Comparison of ENCODE assay signal across 31 cellular contexts in the genomic region with DNA sequence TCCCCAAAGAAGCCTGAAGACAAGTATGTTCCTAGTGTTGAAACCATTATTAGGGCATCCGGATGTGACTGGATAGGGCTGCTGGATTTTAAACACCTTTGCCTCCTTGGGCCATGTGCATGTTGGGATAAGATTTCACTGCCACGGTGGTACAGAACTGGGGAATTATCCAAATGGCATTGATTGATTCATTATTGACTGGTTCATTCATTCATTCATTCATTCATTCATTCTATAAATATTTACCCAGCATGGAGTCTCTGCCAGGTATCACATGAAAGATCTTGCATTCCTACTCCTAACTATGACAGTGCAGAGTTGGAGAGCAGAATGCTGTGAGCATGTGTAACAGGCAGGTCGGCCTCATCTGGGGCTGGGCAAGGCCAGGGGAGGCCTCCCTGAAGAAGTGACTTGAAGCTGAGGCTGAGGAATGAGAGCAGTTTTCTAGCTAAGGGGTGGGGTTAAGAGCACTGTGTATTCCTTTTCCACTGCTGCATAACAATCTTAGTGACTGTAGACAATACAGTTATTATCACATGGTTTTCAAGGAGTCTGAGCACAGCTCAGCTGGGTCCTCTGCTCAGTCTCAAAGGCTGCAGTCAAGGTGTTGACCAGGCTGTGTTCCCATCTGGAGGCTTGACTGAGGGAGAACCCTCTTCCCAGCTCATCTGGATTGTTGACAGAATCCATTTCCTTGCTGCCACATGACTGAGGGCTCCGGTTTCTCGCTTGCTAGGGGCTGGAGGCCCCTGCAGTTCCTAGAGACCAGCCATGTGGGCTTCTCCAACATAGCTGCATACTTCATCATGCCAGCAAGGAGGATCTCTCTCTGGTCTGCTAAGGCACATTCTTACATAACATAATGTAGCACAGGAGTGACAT. TPM values are rescaled to one million over a fixed set of nuclear protein-coding genes. Genes with fewer than 3 reads are reported as not detected.
"Had no signal": no experiment of that assay in that cellular context is flagged by ENCODE, and none has a peak within 500 bp of the region (broad histone marks: within the 10 kb centered on the region; RNA-seq: fewer than 3 reads in every experiment).

No MANE protein-coding gene starts in this region.

- DNase-seq: activated CD4-positive, alpha-beta T cell treated with anti-CD3 and anti-CD28 coated beads for 48 hours; activated CD4-positive, alpha-beta T cell treated with anti-CD3 and anti-CD28 coated beads, Interleukin-2, amount 50 U/mL, for 48 hours; activated CD8-positive, alpha-beta memory T cell treated with anti-CD3 and anti-CD28 coated beads, Interleukin-2, amount 50 U/mL, for 4 hours; activated effector memory CD4-positive, alpha-beta T cell treated with anti-CD3 and anti-CD28 coated beads, Interleukin-2, amount 50 U/mL, for 16 hours; activated naive CD4-positive, alpha-beta T cell treated with anti-CD3 and anti-CD28 coated beads for 36 hours; activated T-cell treated with anti-CD3 and anti-CD28 coated beads, Interleukin-2, amount 50 U/mL, for 1 hour; colonic mucosa; effector memory CD4-positive, alpha-beta T cell; gastrocnemius medialis; glutamatergic neuron; left cardiac atrium; left ventricle myocardium superior; naive thymus-derived CD4-positive, alpha-beta T cell; occipital lobe; stimulated activated naive CD4-positive, alpha-beta T cell treated with Interleukin-2 at 50 U/mL for 16 hours; T-helper 9 cell; testis; transverse colon; uterus; WERI-Rb-1 had no signal

- H3K4me3 ChIP-seq: colonic mucosa, dorsolateral prefrontal cortex, gastrocnemius medialis, right atrium auricular region, spleen, testis, transverse colon, uterus had no signal

- H3K4me1 Mint-ChIP-seq: central memory CD8-positive, alpha-beta T cell; naive thymus-derived CD4-positive, alpha-beta T cell had no signal

- H2AFZ ChIP-seq: parathyroid adenoma had no signal

- H3K27me3 ChIP-seq: colonic mucosa, dorsolateral prefrontal cortex, gastrocnemius medialis, right atrium auricular region, spleen, testis, transverse colon, uterus had no signal

- H3K27ac Mint-ChIP-seq: activated naive CD4-positive, alpha-beta T cell treated with anti-CD3 and anti-CD28 coated beads for 36 hours; activated T-helper 1 cell treated with anti-CD3 and anti-CD28 coated beads, Interleukin-12 subunit alpha, Interleukin-12 subunit beta, Interleukin-2, Interleukin-4 antibody, amounts not matched to agents 30 ng/mL and 10 ng/mL and 1 ng/mL, durations not matched to agents 14 hours and 24 hours and 36 hours; mesothelial cell of epicardium; naive thymus-derived CD4-positive, alpha-beta T cell; T-helper 1 cell treated with Interleukin-12 subunit alpha and Interleukin-12 subunit beta and Interleukin-4 antibody, amounts not matched to agents 30 μg/mL and 1 μg/mL, for 36 hours had no signal

- H3K9me3 Mint-ChIP-seq: activated naive CD4-positive, alpha-beta T cell treated with anti-CD3 and anti-CD28 coated beads for 36 hours; activated T-helper 1 cell treated with anti-CD3 and anti-CD28 coated beads, Interleukin-12 subunit alpha, Interleukin-12 subunit beta, Interleukin-2, Interleukin-4 antibody, amounts not matched to agents 30 ng/mL and 10 ng/mL and 1 ng/mL, durations not matched to agents 14 hours and 24 hours and 36 hours; central memory CD8-positive, alpha-beta T cell; mesothelial cell of epicardium; naive thymus-derived CD4-positive, alpha-beta T cell; neural crest cell; T-helper 1 cell treated with Interleukin-12 subunit alpha and Interleukin-12 subunit beta and Interleukin-4 antibody, amounts not matched to agents 30 μg/mL and 1 μg/mL, for 36 hours had no signal

- H3K9me3 ChIP-seq: colonic mucosa, gastrocnemius medialis, right atrium auricular region, spleen, testis, transverse colon, uterus had no signal

- H3K27ac ChIP-seq: colonic mucosa, dorsolateral prefrontal cortex, gastrocnemius medialis, parathyroid adenoma, right atrium auricular region, spleen, testis, transverse colon, uterus, WERI-Rb-1 had no signal

- H3K4me1 ChIP-seq: colonic mucosa, gastrocnemius medialis, parathyroid adenoma, right atrium auricular region, spleen, testis, transverse colon, uterus had no signal

- H3K36me3 Mint-ChIP-seq: mesothelial cell of epicardium; naive thymus-derived CD4-positive, alpha-beta T cell had no signal

- ATAC-seq: activated CD4-positive, CD25-positive, alpha-beta regulatory T cell treated with anti-CD3 and anti-CD28 coated beads, Interleukin-2, amount 50 U/mL, for 24 hours; gastrocnemius medialis; left cardiac atrium; left ventricle myocardium superior; naive thymus-derived CD4-positive, alpha-beta T cell had no signal

- H3K4me3 Mint-ChIP-seq: activated naive CD4-positive, alpha-beta T cell treated with anti-CD3 and anti-CD28 coated beads for 36 hours; activated T-helper 1 cell treated with anti-CD3 and anti-CD28 coated beads, Interleukin-12 subunit alpha, Interleukin-12 subunit beta, Interleukin-2, Interleukin-4 antibody, amounts not matched to agents 30 ng/mL and 10 ng/mL and 1 ng/mL, durations not matched to agents 14 hours and 24 hours and 36 hours; central memory CD8-positive, alpha-beta T cell; mesothelial cell of epicardium; naive thymus-derived CD4-positive, alpha-beta T cell; neural crest cell; T-helper 1 cell treated with Interleukin-12 subunit alpha and Interleukin-12 subunit beta and Interleukin-4 antibody, amounts not matched to agents 30 μg/mL and 1 μg/mL, for 36 hours had no signal

- H3K36me3 ChIP-seq: colonic mucosa, gastrocnemius medialis, right atrium auricular region, spleen, transverse colon, uterus, WERI-Rb-1 had no signal

- H3K9ac ChIP-seq: parathyroid adenoma had no signal

- H3K79me2 ChIP-seq: parathyroid adenoma had no signal

RNA-seq across cellular contexts. Expression of a gene that starts 35.7 kb away (rescaled TPM):
- total RNA-seq: activated naive CD4-positive, alpha-beta T cell treated with anti-CD3 and anti-CD28 coated beads for 36 hours; activated T-helper 1 cell treated with anti-CD3 and anti-CD28 coated beads, Interleukin-12 subunit alpha, Interleukin-12 subunit beta, Interleukin-2, Interleukin-4 antibody, amounts not matched to agents 30 ng/mL and 10 ng/mL and 1 ng/mL, durations not matched to agents 14 hours and 24 hours and 36 hours; bronchial epithelial cell; gastrocnemius medialis had no signal
